9 cellular contexts compared by ENCODE assay signal in genomic region chr5:150486402-150487198, GRCh38. TPM values are rescaled to one million over a fixed set of nuclear protein-coding genes. Genes with fewer than 3 reads are reported as not detected.
DNase-seq lines count a peak whose midpoint lies in the region; ATAC-seq, FAIRE-seq and TF ChIP-seq lines count a peak whose summit lies in the region.
"Had no signal": no experiment of that assay in that cellular context is flagged by ENCODE, and none has a peak within 500 bp of the region (broad histone marks: within the 10 kb centered on the region; RNA-seq: fewer than 3 reads in every experiment).

No MANE protein-coding gene starts in this region.

- ATAC-seq in HepG2, result peak; percentile 39
- ATAC-seq in GM21515 (IDR thresholded peaks at IDR 0.05; ENCODE audit: unreplicated experiment), result no peak

- TF ChIP-seq EP300 in HepG2 (IDR thresholded peaks at IDR 0.05; ENCODE audit: low read depth in 2 of 2, low read length in 2 of 2) (no peak), HepG2 (CRISPR knock-in tag; IDR thresholded peaks at IDR 0.05; ENCODE audit: borderline replicate concordance) (no peak)

- H2AFZ ChIP-seq in HepG2 (ENCODE audit: low read length), result no peak overlapping the region

- H3K9me3 ChIP-seq in HepG2 (ENCODE audit: low read length), result no peaks in the 10 kb centered on the region

- WGBS in HepG2 (ENCODE audit: low lambda C conversion rate), result 0% methylated on average over 12 of the region's 60 CpGs

- POLR2A ChIA-PET in HepG2 (lab: Yijun Ruan, JAX), result interaction anchor here (0.8 to 3.7 kb wide), 9 partner anchors 11 to 55 kb away, joined by 3 to 39 read pairs (median 11); no protein-coding TSS in a partner anchor

- H3K79me2 ChIP-seq in HepG2 (ENCODE audit: insufficient read depth, low read length), result peaks cover 54% of the 10 kb centered on the region

- BruUV-seq in HepG2 (replicated peaks; lab: Mats Ljungman, UMichigan), result no TSS peak

- H3K27me3 ChIP-seq in HepG2 (ENCODE audit: control insufficient read depth in 1 of 2, insufficient read depth in 2 of 2, low read length in 2 of 2), result peaks cover 2 to 8% of the 10 kb centered on the region in 2 experiments; a peak in 2 of 5 replicates

- H4K20me1 ChIP-seq in HepG2 (ENCODE audit: insufficient read depth, low read length), result peaks cover 41% of the 10 kb centered on the region

- peaks cover 81% of the 10 kb centered on the region for H3K4me1 ChIP-seq in HepG2 (ENCODE audit: insufficient read depth, low read length)

- H3K27ac ChIP-seq in HepG2 (ENCODE audit: extremely low read length, insufficient read depth, low read length), result peak overlapping the region; percentile 96

- H3K4me3 ChIP-seq in LNCaP clone FGC (ENCODE audit: low read depth, low read length) (peak overlapping the region; percentile 83), HepG2 (replicated peaks in 1 of 3; ENCODE audit: insufficient read depth in 1 of 3, low read depth in 2 of 3, low read length in 3 of 3) (peak overlapping the region; percentile 88 to 94 (median 91))

- peak overlapping the region; percentile 81 for H3K4me2 ChIP-seq in HepG2 (ENCODE audit: low read depth, low read length)

- no peak for FAIRE-seq in HepG2 (lab: Jason Lieb, UNC)
- FAIRE-seq: G401.6 had no signal

- H3K36me3 ChIP-seq in HepG2 (replicated peaks in 1 of 2; ENCODE audit: control insufficient read depth in 1 of 2, insufficient read depth in 2 of 2, low read length in 2 of 2), result peaks cover 1 to 22% of the 10 kb centered on the region in 2 experiments; a peak in 3 of 5 replicates

- no peak for TF ChIP-seq CTCF in LNCaP clone FGC (IDR thresholded peaks at IDR 0.05; ENCODE audit: control insufficient read depth, extremely low read depth, insufficient read depth)
- TF ChIP-seq CTCF in HepG2 (CRISPR knock-in tag; IDR thresholded peaks at IDR 0.05), result peak; percentile 22

- H3K9ac ChIP-seq in HepG2 (ENCODE audit: insufficient read depth, low read depth, low read length), result peak overlapping the region; percentile 96

- TF ChIP-seq RAD21 in HepG2 (CRISPR knock-in tag; IDR thresholded peaks at IDR 0.05), result peak; percentile 39; the same call in 1 of the 2 replicates

- CTCF ChIA-PET in HepG2 (lab: Yijun Ruan, JAX; ENCODE audit: low intra/inter-chr PET ratio, low total read pairs), result interaction anchor here (2.2 kb wide), 1 partner anchor 58 kb away, joined by 11 read pairs; no protein-coding TSS in a partner anchor

- DNase-seq in NCI-H1436 (lab: John Stamatoyannopoulos, UW) (peak; percentile 18), NCI-H1436 treated with DMSO at 0.1 percent for 48 hours (lab: John Stamatoyannopoulos, UW) (no peak), LNCaP clone FGC (ENCODE audit: low read depth) (peak; percentile 59), dermis blood vessel endothelial cell (peak; percentile 65), HepG2 (ENCODE audit: low spot score) (peak; percentile 71)
- DNase-seq in activated CD4-positive, alpha-beta T cell treated with anti-CD3 and anti-CD28 coated beads for 4 hours, result peak; percentile 38
- DNase-seq in stimulated activated CD4-positive, alpha-beta T cell treated with anti-CD3 and anti-CD28 coated beads, Interleukin-4, amount 100 ng/mL, for 4 hours, result peak; percentile 23 to 53

- in situ Hi-C loops in HepG2 (cut with HindIII; ENCODE audit: extremely low pct_ligation_motif_present, low pct_unique_long_range_greater_than_20kb), result loop anchor here (5.0 kb wide), 1 partner anchor 36 kb away; no protein-coding TSS in a partner anchor

- intact Hi-C loops in HepG2 (cut with micrococcal nuclease; ENCODE audit: unreplicated experiment), result loop anchor here (1.0 kb wide), 3 partner anchors 31 to 58 kb away; no protein-coding TSS in a partner anchor

- TF ChIP-seq POLR2A in HepG2 (IDR thresholded peaks at IDR 0.05; ENCODE audit: insufficient read depth in 1 of 2, low read depth in 2 of 2, low read length in 2 of 2), result peak; percentile 20 to 34; a peak in 1 of 4 replicates

TF ChIP-seq in HepG2, 621 proteins besides CTCF, POLR2A, EP300 and RAD21 (continues in another document):
- TF ChIP-seq NONO (IDR thresholded peaks at IDR 0.05), result no peak
- 0 out of 2 replicates have a peak, but pooled peaks have one; percentile 30 for TF ChIP-seq NONO (CRISPR knock-in tag; conservative IDR thresholded peaks at IDR 0.05)
- TF ChIP-seq PCBP1 (IDR thresholded peaks at IDR 0.05; ENCODE audit: borderline replicate concordance, low read depth, low read length), result no peak
- TF ChIP-seq ZNF792 (CRISPR knock-in tag; IDR thresholded peaks at IDR 0.05), result no peak
- TF ChIP-seq ZNF678 (CRISPR knock-in tag; IDR thresholded peaks at IDR 0.05), result no peak
- peak; percentile 37; the same call in 1 of the 2 replicates for TF ChIP-seq SALL1 (CRISPR knock-in tag; IDR thresholded peaks at IDR 0.05)
- peak; percentile 41; the same call in 1 of the 2 replicates for TF ChIP-seq KDM2A (CRISPR knock-in tag; IDR thresholded peaks at IDR 0.05; ENCODE audit: borderline replicate concordance, low read depth)

RNA-seq across cellular contexts. Expression of gene NDST1, which starts 21.3 kb away (rescaled TPM):
- 68.1 and 99.5 TPM in 2 replicates for total RNA-seq in dermis blood vessel endothelial cell
- total RNA-seq in HepG2 (2016; rRNA removed; fragmentation: Illumina TruSeq; extraction: Trizol), result 22.1 and 26.2 TPM in 2 replicates
- 6.5 and 8.8 TPM in 2 replicates for total RNA-seq in HepG2 (2016; cell fraction: cytosol; rRNA removed; fragmentation: Illumina TruSeq; extraction: Trizol; ENCODE audit: low read depth)
- total RNA-seq in HepG2 (2016; cell fraction: insoluble cytoplasmic fraction; rRNA removed; fragmentation: Illumina TruSeq; extraction: Trizol), result 19.6 and 25.2 TPM in 2 replicates
- 16.4 and 18.4 TPM in 2 replicates for total RNA-seq in HepG2 (2016; cell fraction: membrane; rRNA removed; fragmentation: Illumina TruSeq; extraction: Trizol)
- total RNA-seq in HepG2 (2016; cell fraction: nucleus; rRNA removed; fragmentation: Illumina TruSeq; extraction: Trizol), result 25.2 and 29.3 TPM in 2 replicates
- polyA plus RNA-seq in HepG2 (2011; rRNA removed), result 23.8 and 35.0 TPM in 2 replicates
- polyA plus RNA-seq in HepG2 (2011; cell fraction: cytosol; rRNA removed), result 18.9 and 20.3 TPM in 2 replicates
- polyA plus RNA-seq in HepG2 (2011; cell fraction: nucleus; rRNA removed), result 67.6 and 71.1 TPM in 2 replicates
- polyA plus RNA-seq in HepG2 (2012), result 36.0 and 40.8 TPM in 2 replicates
- 2.7 and 3.1 TPM in 2 replicates for polyA plus RNA-seq in HepG2 (2016; cell fraction: cytosol; fragmentation: Illumina TruSeq; extraction: Trizol; ENCODE audit: low read depth)
- 15.4 and 18.3 TPM in 2 replicates for polyA plus RNA-seq in HepG2 (2016; cell fraction: insoluble cytoplasmic fraction; fragmentation: Illumina TruSeq; extraction: Trizol; ENCODE audit: low read depth)
- polyA plus RNA-seq in HepG2 (2016; cell fraction: membrane; fragmentation: Illumina TruSeq; extraction: Trizol; ENCODE audit: low read depth), result 7.8 TPM in 2 replicates
- polyA plus RNA-seq in HepG2 (2016; cell fraction: nucleus; fragmentation: Illumina TruSeq; extraction: Trizol; ENCODE audit: insufficient read depth, low read depth), result 29.1 and 30.9 TPM in 2 replicates
- polyA minus RNA-seq in HepG2 (2011; rRNA and poly(A)+ RNA removed; ENCODE audit: low replicate concordance), result 12.5 and 73.9 TPM in 2 replicates
- 20.8 and 29.5 TPM in 2 replicates for polyA minus RNA-seq in HepG2 (2011; cell fraction: cytosol; rRNA and poly(A)+ RNA removed)
- 55.1 and 55.2 TPM in 2 replicates for polyA minus RNA-seq in HepG2 (2011; cell fraction: nucleus; rRNA and poly(A)+ RNA removed)

RNA-seq across cellular contexts. Expression of gene RPS14, which starts 37.1 kb away (rescaled TPM):
- total RNA-seq in dermis blood vessel endothelial cell (1,615 and 3,652 TPM in 2 replicates), HepG2 (2016; rRNA removed; fragmentation: Illumina TruSeq; extraction: Trizol) (2,116 and 2,466 TPM in 2 replicates)
- total RNA-seq in HepG2 (2016; cell fraction: cytosol; rRNA removed; fragmentation: Illumina TruSeq; extraction: Trizol; ENCODE audit: low read depth), result 3,305 and 3,520 TPM in 2 replicates
- 2,149 and 2,588 TPM in 2 replicates for total RNA-seq in HepG2 (2016; cell fraction: insoluble cytoplasmic fraction; rRNA removed; fragmentation: Illumina TruSeq; extraction: Trizol)
- 4,929 and 5,069 TPM in 2 replicates for total RNA-seq in HepG2 (2016; cell fraction: membrane; rRNA removed; fragmentation: Illumina TruSeq; extraction: Trizol)
- 644 and 721 TPM in 2 replicates for total RNA-seq in HepG2 (2016; cell fraction: nucleus; rRNA removed; fragmentation: Illumina TruSeq; extraction: Trizol)
- polyA plus RNA-seq in HepG2 (2011; rRNA removed), result 3,058 and 3,295 TPM in 2 replicates
- 6,315 and 8,239 TPM in 2 replicates for polyA plus RNA-seq in HepG2 (2011; cell fraction: cytosol; rRNA removed)
- 1,184 and 1,580 TPM in 2 replicates for polyA plus RNA-seq in HepG2 (2011; cell fraction: nucleus; rRNA removed)
- polyA plus RNA-seq in HepG2 (2012), result 3,506 and 4,895 TPM in 2 replicates
- polyA plus RNA-seq in HepG2 (2016; cell fraction: cytosol; fragmentation: Illumina TruSeq; extraction: Trizol; ENCODE audit: low read depth), result 3,347 and 3,785 TPM in 2 replicates
- 2,246 and 2,277 TPM in 2 replicates for polyA plus RNA-seq in HepG2 (2016; cell fraction: insoluble cytoplasmic fraction; fragmentation: Illumina TruSeq; extraction: Trizol; ENCODE audit: low read depth)
- polyA plus RNA-seq in HepG2 (2016; cell fraction: membrane; fragmentation: Illumina TruSeq; extraction: Trizol; ENCODE audit: low read depth), result 4,452 and 4,569 TPM in 2 replicates
- 1,056 and 1,136 TPM in 2 replicates for polyA plus RNA-seq in HepG2 (2016; cell fraction: nucleus; fragmentation: Illumina TruSeq; extraction: Trizol; ENCODE audit: insufficient read depth, low read depth)
- 795 and 1,496 TPM in 2 replicates for polyA minus RNA-seq in HepG2 (2011; rRNA and poly(A)+ RNA removed; ENCODE audit: low replicate concordance)
- polyA minus RNA-seq in HepG2 (2011; cell fraction: cytosol; rRNA and poly(A)+ RNA removed), result 375 and 432 TPM in 2 replicates
- 180 and 283 TPM in 2 replicates for polyA minus RNA-seq in HepG2 (2011; cell fraction: nucleus; rRNA and poly(A)+ RNA removed)
